Comparison of ENCODE assay signal across 1 cellular context in the genomic region with DNA sequence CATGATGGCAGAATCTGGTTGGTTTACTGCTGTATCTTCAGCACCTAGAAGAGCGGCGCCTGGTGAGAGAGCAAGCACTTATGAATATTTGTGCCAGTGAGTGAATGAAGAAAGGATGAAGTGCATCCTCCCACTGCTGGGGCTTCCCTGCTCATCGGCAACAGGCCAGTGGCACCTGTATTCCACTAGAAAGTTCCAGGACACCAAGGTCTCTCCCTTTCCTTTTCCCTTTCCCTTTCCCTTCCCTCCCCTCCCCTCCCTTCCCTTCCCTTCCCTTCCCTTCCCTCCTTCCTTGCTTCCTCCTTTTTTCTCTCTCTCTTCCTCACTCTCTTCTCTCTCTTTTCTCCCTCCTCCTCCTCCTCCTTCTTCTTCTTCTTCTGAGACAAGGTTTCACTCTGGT.
A peak's percentile ranks its signal among the peaks of the same experiment; 100 is the strongest.
TF ChIP-seq lines count a peak whose summit lies in the region.

No MANE protein-coding gene starts in this region.

TF ChIP-seq in HEK293, 187 proteins besides CTCF, POLR2A, EP300 and RAD21 (continued from another document):
- TF ChIP-seq, protein P1, sequence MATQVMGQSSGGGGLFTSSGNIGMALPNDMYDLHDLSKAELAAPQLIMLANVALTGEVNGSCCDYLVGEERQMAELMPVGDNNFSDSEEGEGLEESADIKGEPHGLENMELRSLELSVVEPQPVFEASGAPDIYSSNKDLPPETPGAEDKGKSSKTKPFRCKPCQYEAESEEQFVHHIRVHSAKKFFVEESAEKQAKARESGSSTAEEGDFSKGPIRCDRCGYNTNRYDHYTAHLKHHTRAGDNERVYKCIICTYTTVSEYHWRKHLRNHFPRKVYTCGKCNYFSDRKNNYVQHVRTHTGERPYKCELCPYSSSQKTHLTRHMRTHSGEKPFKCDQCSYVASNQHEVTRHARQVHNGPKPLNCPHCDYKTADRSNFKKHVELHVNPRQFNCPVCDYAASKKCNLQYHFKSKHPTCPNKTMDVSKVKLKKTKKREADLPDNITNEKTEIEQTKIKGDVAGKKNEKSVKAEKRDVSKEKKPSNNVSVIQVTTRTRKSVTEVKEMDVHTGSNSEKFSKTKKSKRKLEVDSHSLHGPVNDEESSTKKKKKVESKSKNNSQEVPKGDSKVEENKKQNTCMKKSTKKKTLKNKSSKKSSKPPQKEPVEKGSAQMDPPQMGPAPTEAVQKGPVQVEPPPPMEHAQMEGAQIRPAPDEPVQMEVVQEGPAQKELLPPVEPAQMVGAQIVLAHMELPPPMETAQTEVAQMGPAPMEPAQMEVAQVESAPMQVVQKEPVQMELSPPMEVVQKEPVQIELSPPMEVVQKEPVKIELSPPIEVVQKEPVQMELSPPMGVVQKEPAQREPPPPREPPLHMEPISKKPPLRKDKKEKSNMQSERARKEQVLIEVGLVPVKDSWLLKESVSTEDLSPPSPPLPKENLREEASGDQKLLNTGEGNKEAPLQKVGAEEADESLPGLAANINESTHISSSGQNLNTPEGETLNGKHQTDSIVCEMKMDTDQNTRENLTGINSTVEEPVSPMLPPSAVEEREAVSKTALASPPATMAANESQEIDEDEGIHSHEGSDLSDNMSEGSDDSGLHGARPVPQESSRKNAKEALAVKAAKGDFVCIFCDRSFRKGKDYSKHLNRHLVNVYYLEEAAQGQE (tag by site-specific recombination; IDR thresholded peaks at IDR 0.05), result peak; percentile 48; the same call in 1 of the 2 replicates
- TF ChIP-seq, protein P2, sequence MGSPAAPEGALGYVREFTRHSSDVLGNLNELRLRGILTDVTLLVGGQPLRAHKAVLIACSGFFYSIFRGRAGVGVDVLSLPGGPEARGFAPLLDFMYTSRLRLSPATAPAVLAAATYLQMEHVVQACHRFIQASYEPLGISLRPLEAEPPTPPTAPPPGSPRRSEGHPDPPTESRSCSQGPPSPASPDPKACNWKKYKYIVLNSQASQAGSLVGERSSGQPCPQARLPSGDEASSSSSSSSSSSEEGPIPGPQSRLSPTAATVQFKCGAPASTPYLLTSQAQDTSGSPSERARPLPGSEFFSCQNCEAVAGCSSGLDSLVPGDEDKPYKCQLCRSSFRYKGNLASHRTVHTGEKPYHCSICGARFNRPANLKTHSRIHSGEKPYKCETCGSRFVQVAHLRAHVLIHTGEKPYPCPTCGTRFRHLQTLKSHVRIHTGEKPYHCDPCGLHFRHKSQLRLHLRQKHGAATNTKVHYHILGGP (tag by site-specific recombination; IDR thresholded peaks at IDR 0.05), result no peak
- no peak for TF ChIP-seq ZFP37 (tag by site-specific recombination; IDR thresholded peaks at IDR 0.05)
- no peak for TF ChIP-seq ZNF548 (tag by site-specific recombination; IDR thresholded peaks at IDR 0.05)
